Comparison of ENCODE assay signal across 22 cellular contexts in the genomic region with DNA sequence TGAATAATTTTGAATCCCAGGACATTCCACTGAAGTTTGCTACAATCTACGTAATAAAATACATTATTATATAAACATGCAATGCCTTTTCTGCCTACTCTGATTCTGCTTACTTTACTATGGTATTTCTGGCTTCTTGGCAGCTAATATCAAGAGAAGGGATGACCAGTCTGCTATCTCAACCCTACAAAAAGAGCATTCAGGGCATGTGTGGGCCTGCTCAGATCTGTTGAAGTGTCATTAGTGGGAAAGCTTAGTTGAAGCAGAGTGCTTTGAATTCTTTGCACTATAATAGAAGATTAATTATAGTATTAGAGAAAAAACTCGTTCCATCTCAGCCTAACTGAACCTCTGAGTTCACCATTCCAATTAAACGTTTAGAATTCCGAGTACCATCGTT.
DNase-seq lines count a peak whose midpoint lies in the region; ATAC-seq and TF ChIP-seq lines count a peak whose summit lies in the region.
"Had no signal": no experiment of that assay in that cellular context is flagged by ENCODE, and none has a peak within 500 bp of the region (broad histone marks: within the 10 kb centered on the region; RNA-seq: fewer than 3 reads in every experiment).

No MANE protein-coding gene starts in this region.

- H3K27ac Mint-ChIP-seq in activated CD4-positive, alpha-beta memory T cell treated with anti-CD3 and anti-CD28 coated beads, Interleukin-2, amount 10 ng/mL, durations not matched to agents 7 days and 5 days, result no peak overlapping the region
- H3K27ac Mint-ChIP-seq: CD4-positive, alpha-beta T cell; GM23338; IgD-negative memory B cell; T-helper 1 cell treated with Interleukin-12 subunit alpha and Interleukin-12 subunit beta and Interleukin-4 antibody, amounts not matched to agents 30 μg/mL and 1 μg/mL, for 36 hours had no signal

- ATAC-seq in foreskin keratinocyte, result peak; percentile 79
- ATAC-seq: A549, GM23338 had no signal

- CTCF ChIA-PET in activated CD4-positive, alpha-beta memory T cell treated with anti-CD3 and anti-CD28 coated beads, Interleukin-2, amount 10 ng/mL, durations not matched to agents 7 days and 5 days (lab: Charles Lee), result no interaction called here

- no peak overlapping the region for H3K4me3 Mint-ChIP-seq in activated CD4-positive, alpha-beta memory T cell treated with anti-CD3 and anti-CD28 coated beads, Interleukin-2, amount 10 ng/mL, durations not matched to agents 7 days and 5 days
- H3K4me3 Mint-ChIP-seq: CD4-positive, alpha-beta T cell; GM23338; IgD-negative memory B cell; T-helper 1 cell treated with Interleukin-12 subunit alpha and Interleukin-12 subunit beta and Interleukin-4 antibody, amounts not matched to agents 30 μg/mL and 1 μg/mL, for 36 hours had no signal

- H3K9me3 Mint-ChIP-seq in activated CD4-positive, alpha-beta memory T cell treated with anti-CD3 and anti-CD28 coated beads, Interleukin-2, amount 10 ng/mL, durations not matched to agents 7 days and 5 days, result no peaks in the 10 kb centered on the region
- H3K9me3 Mint-ChIP-seq: CD4-positive, alpha-beta T cell; GM23338; T-helper 1 cell treated with Interleukin-12 subunit alpha and Interleukin-12 subunit beta and Interleukin-4 antibody, amounts not matched to agents 30 μg/mL and 1 μg/mL, for 36 hours had no signal

- H3K4me1 ChIP-seq in foreskin keratinocyte, result no peaks in the 10 kb centered on the region
- H3K4me1 ChIP-seq: A549, Caco-2, SJSA1 had no signal

- H3K36me3 Mint-ChIP-seq in activated CD4-positive, alpha-beta memory T cell treated with anti-CD3 and anti-CD28 coated beads, Interleukin-2, amount 10 ng/mL, durations not matched to agents 7 days and 5 days (ENCODE audit: low read depth), result no peaks in the 10 kb centered on the region
- H3K36me3 Mint-ChIP-seq: IgD-negative memory B cell had no signal

- POLR2A ChIA-PET in activated CD4-positive, alpha-beta memory T cell treated with anti-CD3 and anti-CD28 coated beads, Interleukin-2, amount 10 ng/mL, durations not matched to agents 7 days and 5 days (lab: Charles Lee), result no interaction called here

- no peaks in the 10 kb centered on the region for H3K27me3 ChIP-seq in foreskin keratinocyte
- H3K27me3 ChIP-seq: MG63, SJSA1 had no signal

- H3K27me3 Mint-ChIP-seq in activated CD4-positive, alpha-beta memory T cell treated with anti-CD3 and anti-CD28 coated beads, Interleukin-2, amount 10 ng/mL, durations not matched to agents 7 days and 5 days, result no peaks in the 10 kb centered on the region
- H3K27me3 Mint-ChIP-seq: CD4-positive, alpha-beta T cell had no signal

- no peaks in the 10 kb centered on the region for H3K4me1 Mint-ChIP-seq in activated CD4-positive, alpha-beta memory T cell treated with anti-CD3 and anti-CD28 coated beads, Interleukin-2, amount 10 ng/mL, durations not matched to agents 7 days and 5 days
- H3K4me1 Mint-ChIP-seq: IgD-negative memory B cell had no signal

- DNase-seq in NCI-H510A treated with DMSO at 0.1 percent for 48 hours (lab: John Stamatoyannopoulos, UW) (peak; percentile 5), NCI-H510A (lab: John Stamatoyannopoulos, UW) (no peak), NCI-H1105 (lab: John Stamatoyannopoulos, UW) (peak; percentile 68), NCI-H69 (lab: John Stamatoyannopoulos, UW) (peak; percentile 93), foreskin keratinocyte (peak; percentile 47 to 81), medulla oblongata (ENCODE audit: extremely low spot score) (no peak)
- no peak for DNase-seq in activated CD4-positive, alpha-beta memory T cell treated with anti-CD3 and anti-CD28 coated beads, Interleukin-2, amount 10 ng/mL, durations not matched to agents 7 days and 5 days
- DNase-seq: Caco-2; CD4-positive, alpha-beta T cell; DMS153; HCEC 1CT; Karpas-422; MG63; NCI-H1048; NCI-H1930; NCI-H526 treated with DMSO at 0.1 percent for 48 hours; PC-9 had no signal

- no peak for TF ChIP-seq CTCF in foreskin keratinocyte (conservative IDR thresholded peaks at IDR 0.05)

- H3K27ac ChIP-seq in foreskin keratinocyte, result no peak overlapping the region
- H3K27ac ChIP-seq: A549, PC-9, SJSA1 had no signal

Comparison
In these comparisons a context has a peak if more than half of its experiments do, and no peak if none do; other contexts are left out.
1. DNase-seq: peak in NCI-H510A treated with DMSO at 0.1 percent for 48 hours (single experiment), NCI-H1105 (single experiment), NCI-H69 (single experiment) and foreskin keratinocyte (2 of 2); none in NCI-H510A (single experiment), medulla oblongata (single experiment) and activated CD4-positive, alpha-beta memory T cell treated with anti-CD3 and anti-CD28 coated beads, Interleukin-2, amount 10 ng/mL, durations not matched to agents 7 days and 5 days (single experiment).